1 cellular context compared by ENCODE assay signal in the genomic region with DNA sequence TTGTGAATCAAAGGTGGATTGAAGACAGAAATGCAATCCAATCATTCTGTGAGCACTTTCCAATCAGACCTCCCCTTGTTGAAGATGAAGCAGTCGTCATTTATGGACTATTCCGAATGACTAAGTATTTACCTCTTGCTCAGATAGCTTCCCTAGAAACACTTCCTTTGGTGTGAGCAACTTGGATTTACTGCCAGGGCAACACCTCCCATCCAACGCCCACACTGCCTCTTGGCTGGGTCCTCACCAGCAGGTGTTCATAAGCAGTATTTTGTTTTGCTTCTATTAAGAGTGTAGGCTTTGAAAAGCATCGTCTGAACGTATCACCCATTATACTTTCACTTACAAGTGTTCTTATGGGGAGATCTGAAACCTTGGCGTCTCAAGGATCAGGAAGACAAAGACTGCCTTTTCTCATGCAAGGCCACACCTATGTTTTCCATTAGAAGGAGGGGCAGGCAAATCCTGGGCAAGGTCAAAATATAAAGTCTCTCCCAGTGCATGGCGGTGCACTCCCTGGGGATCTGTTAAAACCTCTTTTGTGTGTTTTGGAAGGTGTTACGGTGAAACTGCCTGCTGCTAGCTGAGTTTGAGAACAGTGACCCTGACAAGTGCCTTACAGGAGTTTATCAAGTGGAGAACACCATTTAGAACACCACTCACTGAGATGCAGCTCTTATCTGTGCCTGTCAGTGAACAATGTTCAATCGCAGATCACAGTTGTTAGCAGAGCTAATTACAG.
TF ChIP-seq lines count a peak whose summit lies in the region.

No MANE protein-coding gene starts in this region.

TF ChIP-seq in HepG2, 621 proteins besides CTCF, POLR2A, EP300 and RAD21:
- TF ChIP-seq KLF13 (CRISPR knock-in tag; IDR thresholded peaks at IDR 0.05) (no peak), ZBTB38 (CRISPR knock-in tag; IDR thresholded peaks at IDR 0.05) (no peak), SALL1 (CRISPR knock-in tag; IDR thresholded peaks at IDR 0.05) (no peak), SMARCE1 (IDR thresholded peaks at IDR 0.05; ENCODE audit: borderline replicate concordance) (no peak), TBP (CRISPR knock-in tag; IDR thresholded peaks at IDR 0.05) (no peak), ZXDC (CRISPR knock-in tag; IDR thresholded peaks at IDR 0.05) (no peak), ZNF644 (CRISPR knock-in tag; IDR thresholded peaks at IDR 0.05; ENCODE audit: low read depth) (no peak)
- TF ChIP-seq, protein P1, sequence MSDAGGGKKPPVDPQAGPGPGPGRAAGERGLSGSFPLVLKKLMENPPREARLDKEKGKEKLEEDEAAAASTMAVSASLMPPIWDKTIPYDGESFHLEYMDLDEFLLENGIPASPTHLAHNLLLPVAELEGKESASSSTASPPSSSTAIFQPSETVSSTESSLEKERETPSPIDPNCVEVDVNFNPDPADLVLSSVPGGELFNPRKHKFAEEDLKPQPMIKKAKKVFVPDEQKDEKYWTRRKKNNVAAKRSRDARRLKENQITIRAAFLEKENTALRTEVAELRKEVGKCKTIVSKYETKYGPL (CRISPR knock-in tag; IDR thresholded peaks at IDR 0.05): no peak
- TF ChIP-seq, protein P2, sequence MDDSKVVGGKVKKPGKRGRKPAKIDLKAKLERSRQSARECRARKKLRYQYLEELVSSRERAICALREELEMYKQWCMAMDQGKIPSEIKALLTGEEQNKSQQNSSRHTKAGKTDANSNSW (CRISPR knock-in tag; IDR thresholded peaks at IDR 0.05; ENCODE audit: borderline replicate concordance): no peak
- TF ChIP-seq, protein P3, sequence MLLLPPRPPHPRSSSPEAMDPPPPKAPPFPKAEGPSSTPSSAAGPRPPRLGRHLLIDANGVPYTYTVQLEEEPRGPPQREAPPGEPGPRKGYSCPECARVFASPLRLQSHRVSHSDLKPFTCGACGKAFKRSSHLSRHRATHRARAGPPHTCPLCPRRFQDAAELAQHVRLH (CRISPR knock-in tag; IDR thresholded peaks at IDR 0.05; ENCODE audit: borderline replicate concordance, low read depth): no peak
TF ChIP-seq in HepG2: peak in this region for 0.
